Comparison of ENCODE assay signal across 24 cellular contexts in the genomic region with DNA sequence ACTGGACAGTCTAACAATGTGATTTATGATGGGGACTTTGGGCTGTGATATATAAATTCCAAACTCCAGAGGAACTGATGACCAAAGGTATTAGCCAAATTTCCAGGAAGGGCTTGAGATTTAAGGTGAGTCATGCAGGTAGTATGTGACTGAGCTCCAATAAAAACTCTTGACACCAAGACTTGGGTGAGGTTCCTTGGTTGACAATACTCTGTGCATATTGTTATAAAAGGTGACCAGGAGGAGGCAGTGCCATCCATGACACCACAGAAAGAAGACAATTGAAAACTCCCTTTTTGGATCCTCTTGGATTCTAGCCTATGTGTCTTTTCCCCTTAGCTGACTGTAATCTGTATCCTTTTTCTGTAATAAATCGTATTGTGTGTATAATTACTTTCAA.
DNase-seq lines count a peak whose midpoint lies in the region; ATAC-seq and TF ChIP-seq lines count a peak whose summit lies in the region.
"Had no signal": no experiment of that assay in that cellular context is flagged by ENCODE, and none has a peak within 500 bp of the region (broad histone marks: within the 10 kb centered on the region; RNA-seq: fewer than 3 reads in every experiment).

No MANE protein-coding gene starts in this region.

- ATAC-seq in HCT116 (peak; percentile 54; the same call in 1 of the 2 replicates), mucosa of descending colon (no peak), HG03460 (IDR thresholded peaks at IDR 0.05; ENCODE audit: unreplicated experiment) (no peak)
- ATAC-seq: activated CD8-positive, alpha-beta memory T cell treated with anti-CD3 and anti-CD28 coated beads, Interleukin-2, amount 10 ng/mL, durations not matched to agents 7 days and 5 days; activated naive CD8-positive, alpha-beta T cell treated with anti-CD3 and anti-CD28 coated beads, Interleukin-2, amount 50 U/mL, for 24 hours; K562; stimulated activated effector memory CD8-positive, alpha-beta T cell treated with anti-CD3 and anti-CD28 coated beads, Interleukin-12 subunit alpha, Interleukin-12 subunit beta, amount 100 ng/mL, for 72 hours had no signal

- H3K9me2 ChIP-seq in HCT116 (ENCODE audit: insufficient read depth): no peaks in the 10 kb centered on the region

- TF ChIP-seq RAD21 in HCT116 (IDR thresholded peaks at IDR 0.05; ENCODE audit: low read depth): peak; percentile 15; the same call in 1 of the 2 replicates

- H3K36me3 ChIP-seq in HCT116 (ENCODE audit: control insufficient read depth in 1 of 2, insufficient read depth in 2 of 2, low read length in 2 of 2): no peaks in the 10 kb centered on the region
- H3K36me3 ChIP-seq in WERI-Rb-1: no peaks in the 10 kb centered on the region
- no peaks in the 10 kb centered on the region for H3K36me3 ChIP-seq in mucosa of descending colon (ENCODE audit: low read depth)
- H3K36me3 ChIP-seq: BLaER1 treated with 17β-estradiol and CSF1 and Interleukin-3, amounts not matched to agents 10 nM and 100 nM; ovary had no signal

- H3K27me3 ChIP-seq in HCT116 (ENCODE audit: insufficient read depth, low read length): no peaks in the 10 kb centered on the region
- H3K27me3 ChIP-seq in WERI-Rb-1 (ENCODE audit: insufficient read depth, low read depth, severe bottlenecking): no peaks in the 10 kb centered on the region
- H3K27me3 ChIP-seq: BLaER1 treated with 17β-estradiol and CSF1 and Interleukin-3, amounts not matched to agents 10 nM and 100 nM; ovary had no signal

- H2AFZ ChIP-seq in HCT116 (ENCODE audit: low read depth, low read length, poor library complexity, severe bottlenecking): no peak overlapping the region
- H2AFZ ChIP-seq: GM23248 had no signal

- H3K9ac ChIP-seq in HCT116 (ENCODE audit: low read length): no peak overlapping the region
- H3K9ac ChIP-seq: BLaER1 treated with 17β-estradiol and CSF1 and Interleukin-3, amounts not matched to agents 10 nM and 100 nM; GM23248 had no signal

- intact Hi-C loops in HCT116 (cut with micrococcal nuclease): no loop called here
- intact Hi-C loops in mucosa of descending colon (cut with DNase I, micrococcal nuclease): no loop called here

- CTCF ChIA-PET in HCT116 (lab: Charles Lee): interaction anchor here (1.3 kb wide), 1 partner anchor 563 kb away, joined by 5 read pairs; no protein-coding TSS in a partner anchor

- H3K27ac ChIP-seq in HCT116 (ENCODE audit: low read depth, low read length) (no peak overlapping the region), WERI-Rb-1 (no peak overlapping the region)
- H3K27ac ChIP-seq: BLaER1 treated with 17β-estradiol and CSF1 and Interleukin-3, amounts not matched to agents 10 nM and 100 nM; coronary artery; GM23248; ovary had no signal

- H4K20me1 ChIP-seq in HCT116 (ENCODE audit: insufficient read depth): no peaks in the 10 kb centered on the region
- H4K20me1 ChIP-seq: BLaER1 treated with 17β-estradiol and CSF1 and Interleukin-3, amounts not matched to agents 10 nM and 100 nM had no signal

- no peaks in the 10 kb centered on the region for H3K9me3 ChIP-seq in HCT116 (ENCODE audit: control insufficient read depth in 1 of 2, insufficient read depth in 1 of 2, low read depth in 1 of 2, low read length in 2 of 2)
- no peaks in the 10 kb centered on the region for H3K9me3 ChIP-seq in WERI-Rb-1 (ENCODE audit: severe bottlenecking)
- peaks cover 6% of the 10 kb centered on the region for H3K9me3 ChIP-seq in mucosa of descending colon
- H3K9me3 ChIP-seq: ovary had no signal

- POLR2A ChIA-PET in HCT116 (lab: Charles Lee): no interaction called here

- RAD21 ChIA-PET in HCT116 (lab: Charles Lee; ENCODE audit: low non-redundant PET in 1 of 2, low total read pairs in 2 of 2, uncharacterized antibody in 2 of 2, unreplicated experiment in 2 of 2): no interaction called here

- DNase-seq in DMS53 treated with DMSO at 0.1 percent for 48 hours (lab: John Stamatoyannopoulos, UW; ENCODE audit: unreplicated experiment): peak; percentile 25
- no peak for DNase-seq in HCT116 (ENCODE audit: low read depth, low spot score)
- no peak for DNase-seq in WERI-Rb-1
- peak; percentile 23 for DNase-seq in iPS-NIHi7 (ENCODE audit: extremely low spot score)
- DNase-seq in cerebellar cortex (ENCODE audit: low spot score): no peak
- DNase-seq in mucosa of descending colon: no peak
- DNase-seq: activated CD8-positive, alpha-beta memory T cell treated with anti-CD3 and anti-CD28 coated beads, Interleukin-2, amount 10 ng/mL, durations not matched to agents 7 days and 5 days; activated gamma-delta T cell treated with Interleukin-2 at 50 U/mL for 16 hours; activated naive CD8-positive, alpha-beta T cell treated with anti-CD3 and anti-CD28 coated beads, Interleukin-2, amount 50 U/mL, for 24 hours; activated T-cell treated with anti-CD3 and anti-CD28 coated beads, Interleukin-2, amount 50 U/mL, for 48 hours; effector CD8-positive, alpha-beta T cell; GM23248; head of caudate nucleus; NCI-H1417 treated with DMSO at 0.1 percent for 48 hours; NCI-H2029 treated with DMSO at 0.1 percent for 48 hours; NCI-H226; NCI-H774; ovary had no signal

- no peaks in the 10 kb centered on the region for H3K79me2 ChIP-seq in HCT116 (ENCODE audit: insufficient read depth, low read length)

- H3K4me2 ChIP-seq in HCT116 (ENCODE audit: low read length): no peak overlapping the region
- H3K4me2 ChIP-seq: BLaER1 treated with 17β-estradiol and CSF1 and Interleukin-3, amounts not matched to agents 10 nM and 100 nM had no signal

- TF ChIP-seq CTCF in HCT116 (IDR thresholded peaks at IDR 0.05 in 2 of 3, conservative IDR thresholded peaks at IDR 0.05 in 1 of 3; ENCODE audit: borderline replicate concordance in 1 of 3, insufficient read depth in 1 of 3, low read depth in 2 of 3, low read length in 2 of 3): peak in 2 of 3 experiments; percentile 11 to 40; a peak in 3 of 6 replicates
- 0 out of 2 replicates have a peak, but pooled peaks have one; percentile 15 for TF ChIP-seq CTCF in WERI-Rb-1 (IDR thresholded peaks at IDR 0.05; ENCODE audit: low read depth, low read length)
- TF ChIP-seq CTCF in mucosa of descending colon (IDR thresholded peaks at IDR 0.05): no peak

- no TSS peak for BruUV-seq in HCT116 (replicated peaks; lab: Mats Ljungman, UMichigan)

- H3K4me1 ChIP-seq in HCT116 (ENCODE audit: control insufficient read depth in 1 of 2, insufficient read depth in 2 of 2, low read length in 2 of 2) (no peaks in the 10 kb centered on the region), mucosa of descending colon (ENCODE audit: low read depth) (no peaks in the 10 kb centered on the region)

- TF ChIP-seq POLR2A in HCT116 (IDR thresholded peaks at IDR 0.05; ENCODE audit: borderline replicate concordance, extremely low read depth, insufficient read depth, insufficient read length): no peak

- H3K4me3 ChIP-seq in HCT116 (replicated peaks in 1 of 2; ENCODE audit: low read depth in 1 of 2, low read length in 2 of 2) (no peak overlapping the region), WERI-Rb-1 (ENCODE audit: low read depth, low read length) (no peak overlapping the region), mucosa of descending colon (no peak overlapping the region)
- H3K4me3 ChIP-seq: BLaER1 treated with 17β-estradiol and CSF1 and Interleukin-3, amounts not matched to agents 10 nM and 100 nM; coronary artery; GM23248; K562; lung; ovary had no signal

TF ChIP-seq in HCT116, 20 proteins besides CTCF, POLR2A, EP300 and RAD21:
- TF ChIP-seq CBX3 (IDR thresholded peaks at IDR 0.05; ENCODE audit: low read depth) (no peak), ZNF274 (IDR thresholded peaks at IDR 0.05; ENCODE audit: low read depth, low read length) (no peak), ELF1 (IDR thresholded peaks at IDR 0.05; ENCODE audit: borderline replicate concordance, low read depth) (no peak)
- TF ChIP-seq, protein P1, sequence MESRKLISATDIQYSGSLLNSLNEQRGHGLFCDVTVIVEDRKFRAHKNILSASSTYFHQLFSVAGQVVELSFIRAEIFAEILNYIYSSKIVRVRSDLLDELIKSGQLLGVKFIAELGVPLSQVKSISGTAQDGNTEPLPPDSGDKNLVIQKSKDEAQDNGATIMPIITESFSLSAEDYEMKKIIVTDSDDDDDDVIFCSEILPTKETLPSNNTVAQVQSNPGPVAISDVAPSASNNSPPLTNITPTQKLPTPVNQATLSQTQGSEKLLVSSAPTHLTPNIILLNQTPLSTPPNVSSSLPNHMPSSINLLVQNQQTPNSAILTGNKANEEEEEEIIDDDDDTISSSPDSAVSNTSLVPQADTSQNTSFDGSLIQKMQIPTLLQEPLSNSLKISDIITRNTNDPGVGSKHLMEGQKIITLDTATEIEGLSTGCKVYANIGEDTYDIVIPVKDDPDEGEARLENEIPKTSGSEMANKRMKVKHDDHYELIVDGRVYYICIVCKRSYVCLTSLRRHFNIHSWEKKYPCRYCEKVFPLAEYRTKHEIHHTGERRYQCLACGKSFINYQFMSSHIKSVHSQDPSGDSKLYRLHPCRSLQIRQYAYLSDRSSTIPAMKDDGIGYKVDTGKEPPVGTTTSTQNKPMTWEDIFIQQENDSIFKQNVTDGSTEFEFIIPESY (IDR thresholded peaks at IDR 0.05; ENCODE audit: extremely low read depth, insufficient replicate concordance, low read length): no peak
- TF ChIP-seq, protein P2, sequence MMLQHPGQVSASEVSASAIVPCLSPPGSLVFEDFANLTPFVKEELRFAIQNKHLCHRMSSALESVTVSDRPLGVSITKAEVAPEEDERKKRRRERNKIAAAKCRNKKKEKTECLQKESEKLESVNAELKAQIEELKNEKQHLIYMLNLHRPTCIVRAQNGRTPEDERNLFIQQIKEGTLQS (IDR thresholded peaks at IDR 0.05): no peak
- TF ChIP-seq, protein P3, sequence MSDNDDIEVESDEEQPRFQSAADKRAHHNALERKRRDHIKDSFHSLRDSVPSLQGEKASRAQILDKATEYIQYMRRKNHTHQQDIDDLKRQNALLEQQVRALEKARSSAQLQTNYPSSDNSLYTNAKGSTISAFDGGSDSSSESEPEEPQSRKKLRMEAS (IDR thresholded peaks at IDR 0.05): no peak

Comparison
In these comparisons a context has a peak if more than half of its experiments do, and no peak if none do; other contexts are left out.
1. DNase-seq: peak in DMS53 treated with DMSO at 0.1 percent for 48 hours (single experiment) and iPS-NIHi7 (single experiment); none in HCT116 (single experiment), WERI-Rb-1 (single experiment), cerebellar cortex (single experiment) and mucosa of descending colon (0 of 3).